Comparison of ENCODE assay signal across 1 cellular context in the genomic region with DNA sequence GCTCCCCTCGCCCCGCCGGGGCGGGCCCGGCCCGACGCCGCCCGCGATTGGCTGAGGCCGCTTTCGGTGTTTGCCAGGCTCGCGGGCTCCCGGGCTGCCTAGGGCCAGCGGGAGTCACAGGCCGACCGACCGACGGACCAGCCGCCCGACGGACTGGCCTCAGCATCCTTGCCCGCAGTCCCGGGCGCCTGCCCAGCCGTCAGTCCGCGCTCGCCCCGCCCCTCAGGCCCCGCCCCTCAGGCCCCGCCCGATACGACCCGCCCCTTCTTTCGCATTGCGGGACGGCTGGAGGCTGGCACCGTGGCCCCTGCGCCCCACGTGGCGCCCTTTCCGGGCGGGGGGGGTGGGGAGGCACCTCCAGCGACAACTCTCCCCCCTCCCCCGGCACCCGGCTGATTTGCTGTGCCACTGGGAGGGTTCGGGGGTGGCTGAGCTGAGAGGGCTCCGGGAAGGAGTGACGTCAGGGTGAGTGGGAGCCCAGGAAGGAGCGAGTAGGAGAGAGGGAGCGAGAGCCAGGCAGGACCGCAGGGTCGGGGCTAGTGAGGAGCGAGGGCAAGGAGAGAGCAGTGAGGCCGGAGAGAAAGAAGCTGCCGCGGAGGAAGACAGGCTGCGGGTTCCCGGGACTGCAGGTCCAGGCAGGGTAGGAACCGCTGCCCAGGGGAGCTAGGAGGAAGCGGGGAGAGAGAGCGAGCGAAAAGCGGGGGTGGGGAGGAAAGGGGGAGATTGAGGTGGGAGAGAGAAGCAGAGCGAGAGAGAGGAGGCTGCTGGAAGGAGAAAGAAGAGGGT.
TF ChIP-seq lines count a peak whose summit lies in the region.

Gene ASPHD1 (plus strand): TSS at position 387 of the 786 bp plus-strand sequence. CDS start 484 bp downstream, outside the sequence.

TF ChIP-seq in HepG2, 621 proteins besides CTCF, POLR2A, EP300 and RAD21 (continued from another document and continues in another):
- TF ChIP-seq, protein P1, sequence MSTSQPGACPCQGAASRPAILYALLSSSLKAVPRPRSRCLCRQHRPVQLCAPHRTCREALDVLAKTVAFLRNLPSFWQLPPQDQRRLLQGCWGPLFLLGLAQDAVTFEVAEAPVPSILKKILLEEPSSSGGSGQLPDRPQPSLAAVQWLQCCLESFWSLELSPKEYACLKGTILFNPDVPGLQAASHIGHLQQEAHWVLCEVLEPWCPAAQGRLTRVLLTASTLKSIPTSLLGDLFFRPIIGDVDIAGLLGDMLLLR (CRISPR knock-in tag; IDR thresholded peaks at IDR 0.05): 0 out of 2 replicates have a peak, but pooled peaks have one; percentile 64
- TF ChIP-seq, protein P2, sequence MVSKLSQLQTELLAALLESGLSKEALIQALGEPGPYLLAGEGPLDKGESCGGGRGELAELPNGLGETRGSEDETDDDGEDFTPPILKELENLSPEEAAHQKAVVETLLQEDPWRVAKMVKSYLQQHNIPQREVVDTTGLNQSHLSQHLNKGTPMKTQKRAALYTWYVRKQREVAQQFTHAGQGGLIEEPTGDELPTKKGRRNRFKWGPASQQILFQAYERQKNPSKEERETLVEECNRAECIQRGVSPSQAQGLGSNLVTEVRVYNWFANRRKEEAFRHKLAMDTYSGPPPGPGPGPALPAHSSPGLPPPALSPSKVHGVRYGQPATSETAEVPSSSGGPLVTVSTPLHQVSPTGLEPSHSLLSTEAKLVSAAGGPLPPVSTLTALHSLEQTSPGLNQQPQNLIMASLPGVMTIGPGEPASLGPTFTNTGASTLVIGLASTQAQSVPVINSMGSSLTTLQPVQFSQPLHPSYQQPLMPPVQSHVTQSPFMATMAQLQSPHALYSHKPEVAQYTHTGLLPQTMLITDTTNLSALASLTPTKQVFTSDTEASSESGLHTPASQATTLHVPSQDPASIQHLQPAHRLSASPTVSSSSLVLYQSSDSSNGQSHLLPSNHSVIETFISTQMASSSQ (IDR thresholded peaks at IDR 0.05; ENCODE audit: low read depth): no peak
- TF ChIP-seq, protein P2 (CRISPR knock-in tag; IDR thresholded peaks at IDR 0.05; ENCODE audit: borderline replicate concordance): peak; percentile 14; the same call in 1 of the 2 replicates
- TF ChIP-seq ZBTB44 (CRISPR knock-in tag; IDR thresholded peaks at IDR 0.05): no peak; the same call in 1 of the 2 replicates
- TF ChIP-seq NR2C2 (CRISPR knock-in tag; IDR thresholded peaks at IDR 0.05; ENCODE audit: borderline replicate concordance): peak; percentile 56; the same call in 1 of the 2 replicates
- 0 out of 2 replicates have a peak, but pooled peaks have one; percentile 15 for TF ChIP-seq ZNF337 (CRISPR knock-in tag; IDR thresholded peaks at IDR 0.05; ENCODE audit: borderline replicate concordance, low read depth)
- TF ChIP-seq MED8 (CRISPR knock-in tag; IDR thresholded peaks at IDR 0.05; ENCODE audit: insufficient replicate concordance): no peak
- no peak; the same call in 1 of the 2 replicates for TF ChIP-seq ZFP82 (CRISPR knock-in tag; IDR thresholded peaks at IDR 0.05; ENCODE audit: borderline replicate concordance)
- TF ChIP-seq ZSCAN31 (CRISPR knock-in tag; IDR thresholded peaks at IDR 0.05; ENCODE audit: low read depth): no peak; the same call in 1 of the 2 replicates
- no peak; the same call in 1 of the 2 replicates for TF ChIP-seq NCOA1 (CRISPR knock-in tag; IDR thresholded peaks at IDR 0.05)
- TF ChIP-seq, protein P3, sequence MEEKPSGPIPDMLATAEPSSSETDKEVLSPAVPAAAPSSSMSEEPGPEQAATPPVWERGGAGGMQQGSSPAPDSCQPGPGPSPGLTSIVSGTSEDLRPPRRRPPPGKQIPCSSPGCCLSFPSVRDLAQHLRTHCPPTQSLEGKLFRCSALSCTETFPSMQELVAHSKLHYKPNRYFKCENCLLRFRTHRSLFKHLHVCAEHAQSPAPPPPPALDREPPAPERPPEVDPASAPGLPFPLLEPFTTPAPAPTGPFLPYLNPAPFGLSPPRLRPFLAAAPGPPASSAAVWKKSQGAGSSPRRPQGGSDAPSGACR (CRISPR knock-in tag; IDR thresholded peaks at IDR 0.05): 0 out of 2 replicates have a peak, but pooled peaks have one; percentile 67
- TF ChIP-seq ZNF564 (CRISPR knock-in tag; IDR thresholded peaks at IDR 0.05): peak; percentile 78
- TF ChIP-seq ZFP91 (CRISPR knock-in tag; IDR thresholded peaks at IDR 0.05; ENCODE audit: borderline replicate concordance): no peak; the same call in 1 of the 2 replicates
- TF ChIP-seq HNF1B (CRISPR knock-in tag; IDR thresholded peaks at IDR 0.05): peak; percentile 39; the same call in 1 of the 2 replicates
- TF ChIP-seq TARDBP (CRISPR knock-in tag; IDR thresholded peaks at IDR 0.05): no peak; the same call in 1 of the 2 replicates
- TF ChIP-seq ZNF263 (CRISPR knock-in tag; IDR thresholded peaks at IDR 0.05): no peak; the same call in 1 of the 2 replicates
- peak; percentile 81 for TF ChIP-seq MIER2 (CRISPR knock-in tag; IDR thresholded peaks at IDR 0.05)
- peak; percentile 52; the same call in 1 of the 2 replicates for TF ChIP-seq PAXIP1 (CRISPR knock-in tag; conservative IDR thresholded peaks at IDR 0.05)
- TF ChIP-seq ZFP37 (CRISPR knock-in tag; IDR thresholded peaks at IDR 0.05; ENCODE audit: borderline replicate concordance): no peak
- TF ChIP-seq ZBED4 (CRISPR knock-in tag; IDR thresholded peaks at IDR 0.05; ENCODE audit: borderline replicate concordance): no peak; the same call in 1 of the 2 replicates
- TF ChIP-seq CERS6 (CRISPR knock-in tag; IDR thresholded peaks at IDR 0.05): peak; percentile 8; the same call in 1 of the 2 replicates
- TF ChIP-seq ZNF546 (CRISPR knock-in tag; conservative IDR thresholded peaks at IDR 0.05): peak; percentile 98
- peak; percentile 75 for TF ChIP-seq FOSL2 (CRISPR knock-in tag; IDR thresholded peaks at IDR 0.05)
- TF ChIP-seq NFE2L1 (CRISPR knock-in tag; IDR thresholded peaks at IDR 0.05; ENCODE audit: borderline replicate concordance): 0 out of 2 replicates have a peak, but pooled peaks have one; percentile 5
- 0 out of 4 replicates have a peak, but pooled peaks of 1 of the 2 experiments have one; percentile 3 for TF ChIP-seq KLF16 (CRISPR knock-in tag; IDR thresholded peaks at IDR 0.05)
- peak; percentile 79 for TF ChIP-seq HIC2 (CRISPR knock-in tag; IDR thresholded peaks at IDR 0.05; ENCODE audit: low read depth)
